Comparison of ENCODE assay signal across 20 cellular contexts in genomic region chr16:89695086-89695874, GRCh38. TPM values are rescaled to one million over a fixed set of nuclear protein-coding genes. Genes with fewer than 3 reads are reported as not detected.
A peak's percentile ranks its signal among the peaks of the same experiment; 100 is the strongest.
DNase-seq lines count a peak whose midpoint lies in the region; ATAC-seq and TF ChIP-seq lines count a peak whose summit lies in the region.
"Had no signal": no experiment of that assay in that cellular context is flagged by ENCODE, and none has a peak within 500 bp of the region (broad histone marks: within the 10 kb centered on the region; RNA-seq: fewer than 3 reads in every experiment).

No MANE protein-coding gene starts in this region.

- peaks cover 3% of the 10 kb centered on the region; the same call in 1 of the 3 replicates for H3K4me1 Mint-ChIP-seq in GM23338

- intact Hi-C loops in Panc1 (cut with micrococcal nuclease; ENCODE audit: unreplicated experiment), result no loop called here

- 0 out of 2 replicates have a peak overlapping the region, but pooled peaks have one; percentile 55 for H3K27ac ChIP-seq in GM23338 (ENCODE audit: low read depth)
- no peak overlapping the region for H3K27ac ChIP-seq in Panc1 (ENCODE audit: low read length)
- no peak overlapping the region for H3K27ac ChIP-seq in osteoblast (ENCODE audit: low read depth, low read length)
- H3K27ac ChIP-seq: epithelial cell of prostate, gastroesophageal sphincter, SK-N-MC, thyroid gland had no signal

- H3K4me3 ChIP-seq in GM23338, result no peak overlapping the region
- no peak overlapping the region for H3K4me3 ChIP-seq in Panc1 (ENCODE audit: low read depth in 2 of 2, low read length in 2 of 2)
- no peak overlapping the region for H3K4me3 ChIP-seq in osteoblast (ENCODE audit: insufficient read depth, low read length)
- H3K4me3 ChIP-seq: gastroesophageal sphincter, SK-N-MC, thyroid gland had no signal

- TF ChIP-seq CTCF in GM23338 (conservative IDR thresholded peaks at IDR 0.05; ENCODE audit: low read depth in 2 of 2), result no peak
- TF ChIP-seq CTCF in Panc1 (IDR thresholded peaks at IDR 0.05), result no peak
- no peak for TF ChIP-seq CTCF in osteoblast (IDR thresholded peaks at IDR 0.05; ENCODE audit: extremely low read depth, low read depth, low read length)

- peaks cover 4% of the 10 kb centered on the region for H4K20me1 ChIP-seq in GM23338 (replicated peaks; ENCODE audit: insufficient read depth)
- H4K20me1 ChIP-seq in osteoblast (ENCODE audit: insufficient read depth, low read length), result peaks cover 17% of the 10 kb centered on the region

- no peak overlapping the region for H3K4me3 Mint-ChIP-seq in GM23338
- H3K4me3 Mint-ChIP-seq: CD14-positive monocyte; naive thymus-derived CD4-positive, alpha-beta T cell had no signal

- TF ChIP-seq POLR2A in erythroblast (IDR thresholded peaks at IDR 0.05; ENCODE audit: low read length), result peak; percentile 24

- H3K9me3 ChIP-seq in Panc1 (ENCODE audit: control insufficient read depth, insufficient read depth, low read depth, low read length) (no peaks in the 10 kb centered on the region), osteoblast (ENCODE audit: low read depth, low read length) (no peaks in the 10 kb centered on the region)
- H3K9me3 ChIP-seq: gastroesophageal sphincter, thyroid gland had no signal

- H3K36me3 ChIP-seq in GM23338 (ENCODE audit: insufficient read depth) (0 out of 2 replicates have a peak, but pooled peaks cover 2% of the 10 kb centered on the region), Panc1 (ENCODE audit: control insufficient read depth, insufficient read depth, low read length) (no peaks in the 10 kb centered on the region), osteoblast (ENCODE audit: insufficient read depth, low read length) (peaks cover 30% of the 10 kb centered on the region)

- peaks cover 9% of the 10 kb centered on the region; the same call in 1 of the 2 replicates for H3F3A ChIP-seq in GM23338 (replicated peaks; ENCODE audit: low read depth)

- POLR2A ChIA-PET in Panc1 (lab: Charles Lee), result interaction anchor here (0.5 kb wide), 1 partner anchor 1220 kb away, joined by 3 read pairs; no protein-coding TSS in a partner anchor

- no peak overlapping the region for H3K27ac Mint-ChIP-seq in GM23338

- peaks cover 7% of the 10 kb centered on the region; the same call in 1 of the 2 replicates for H3K4me1 ChIP-seq in GM23338 (ENCODE audit: insufficient read depth)
- H3K4me1 ChIP-seq in Panc1 (ENCODE audit: control insufficient read depth, insufficient read depth, low read length), result no peaks in the 10 kb centered on the region; the same call in 1 of the 2 replicates
- peaks cover 2% of the 10 kb centered on the region for H3K4me1 ChIP-seq in osteoblast (ENCODE audit: insufficient read depth, low read length)

- no peak overlapping the region for H3K4me2 ChIP-seq in GM23338
- no peak overlapping the region for H3K4me2 ChIP-seq in osteoblast (ENCODE audit: insufficient read depth, low read length)

- DNase-seq in GM23338 (ENCODE audit: low spot score), result no peak
- no peak for DNase-seq in Panc1 (ENCODE audit: low read depth, low spot score)
- DNase-seq in erythroblast (lab: John Stamatoyannopoulos, UW), result no peak
- DNase-seq in osteoblast (ENCODE audit: insufficient read length, low spot score, missing footprints), result peak; percentile 90
- no peak for DNase-seq in DMS79 treated with DMSO at 0.1 percent for 48 hours (lab: John Stamatoyannopoulos, UW)
- no peak for DNase-seq in effector CD4-positive, alpha-beta T cell
- no peak for DNase-seq in EL
- DNase-seq: activated CD4-positive, alpha-beta T cell treated with anti-CD3 and anti-CD28 coated beads for 4 hours; activated CD8-positive, alpha-beta memory T cell treated with anti-CD3 and anti-CD28 coated beads, Interleukin-2, amount 50 U/mL, for 48 hours; activated naive CD4-positive, alpha-beta T cell treated with Interleukin-2 at 50 U/mL for 16 hours; DND-41; naive thymus-derived CD4-positive, alpha-beta T cell; NCI-H2081 treated with DMSO at 0.1 percent for 48 hours; NCI-H524; stimulated activated CD4-positive, alpha-beta T cell treated with anti-CD3 and anti-CD28 coated beads, Interleukin-12 subunit alpha, Interleukin-12 subunit beta, amount 100 ng/mL, for 4 hours; thyroid gland had no signal

- H3K79me2 ChIP-seq in GM23338 (replicated peaks; ENCODE audit: insufficient read depth) (no peaks in the 10 kb centered on the region), osteoblast (ENCODE audit: insufficient read depth, low read length) (peaks cover 2% of the 10 kb centered on the region)

- no peaks in the 10 kb centered on the region for H3K9me3 Mint-ChIP-seq in GM23338
- H3K9me3 Mint-ChIP-seq: CD14-positive monocyte; naive thymus-derived CD4-positive, alpha-beta T cell had no signal

- in situ Hi-C loops in Panc1 (cut with HindIII; ENCODE audit: low pct_unique_long_range_greater_than_20kb, low sequenced_read_pairs), result no loop called here

- peaks cover 40% of the 10 kb centered on the region for H3K36me3 Mint-ChIP-seq in GM23338 (ENCODE audit: low read depth)

- ATAC-seq in GM23338 (no peak), Panc1 (peak; percentile 15)
- ATAC-seq: gastroesophageal sphincter; naive thymus-derived CD4-positive, alpha-beta T cell had no signal

- H3K27me3 ChIP-seq in GM23338 (ENCODE audit: insufficient read depth), result no peaks in the 10 kb centered on the region
- no peaks in the 10 kb centered on the region for H3K27me3 ChIP-seq in Panc1 (ENCODE audit: control insufficient read depth, insufficient read depth, low read length)
- H3K27me3 ChIP-seq in osteoblast (ENCODE audit: insufficient read depth, low read length), result no peaks in the 10 kb centered on the region
- H3K27me3 ChIP-seq: gastroesophageal sphincter, thyroid gland had no signal

- no peak overlapping the region for H2AFZ ChIP-seq in GM23338
- no peak overlapping the region for H2AFZ ChIP-seq in osteoblast (ENCODE audit: low read length)

- H3K9me2 ChIP-seq in GM23338 (ENCODE audit: insufficient read depth), result no peaks in the 10 kb centered on the region

- BruUV-seq in Panc1 (replicated peaks; lab: Mats Ljungman, UMichigan), result no TSS peak

- peaks cover 24% of the 10 kb centered on the region for H3K27me3 Mint-ChIP-seq in GM23338 (ENCODE audit: insufficient read depth, low read depth, poor library complexity)
- H3K27me3 Mint-ChIP-seq: naive thymus-derived CD4-positive, alpha-beta T cell had no signal

- CTCF ChIA-PET in Panc1 (lab: Charles Lee), result interaction anchor here (0.7 kb wide), 1 partner anchor 51 kb away, joined by 3 read pairs; no protein-coding TSS in a partner anchor

TF ChIP-seq in GM23338, 12 proteins besides CTCF, POLR2A, EP300 and RAD21 (continues in another document):
- TF ChIP-seq POLR2AphosphoS5 (IDR thresholded peaks at IDR 0.05; ENCODE audit: low read depth), result peak; percentile 6; the same call in 1 of the 2 replicates
- TF ChIP-seq ZNF114 (CRISPR knock-in tag; IDR thresholded peaks at IDR 0.05), result no peak
- no peak for TF ChIP-seq CREB1 (CRISPR knock-in tag; IDR thresholded peaks at IDR 0.05; ENCODE audit: low read depth)
- TF ChIP-seq JUNB (IDR thresholded peaks at IDR 0.05; ENCODE audit: unreplicated experiment), result no peak

RNA-seq across cellular contexts. Expression of gene SPATA2L, which starts 6.2 kb away (rescaled TPM):
- total RNA-seq in GM23338 (2014; rRNA removed; shearing (Covaris generic)), result 23.4 and 26.2 TPM in 2 replicates
- 6.9 and 11.1 TPM in 2 replicates for polyA plus RNA-seq in GM23338 (2016; fragmentation: Nextera tagmentation; extraction: Ambion mirVana)
- total RNA-seq in Panc1 (2021; ENCODE audit: unreplicated experiment) (12.7 TPM), osteoblast (12.1 and 14.8 TPM in 2 replicates)
- polyA plus RNA-seq in Panc1 (2012; ENCODE audit: insufficient read length), result 16.0 TPM

RNA-seq across cellular contexts. Expression of gene CDK10, which starts 8.8 kb away (rescaled TPM):
- total RNA-seq in GM23338 (2014; rRNA removed; shearing (Covaris generic)), result 53.2 and 64.6 TPM in 2 replicates
- 79.0 and 88.0 TPM in 2 replicates for polyA plus RNA-seq in GM23338 (2016; fragmentation: Nextera tagmentation; extraction: Ambion mirVana)
- total RNA-seq in Panc1 (2021; ENCODE audit: unreplicated experiment) (52.6 TPM), osteoblast (24.8 and 37.6 TPM in 2 replicates)
- polyA plus RNA-seq in Panc1 (2012; ENCODE audit: insufficient read length), result 54.0 TPM

RNA-seq across cellular contexts. Expression of gene VPS9D1, which starts 25.4 kb away (rescaled TPM):
- 1.8 and 2.1 TPM in 2 replicates for total RNA-seq in GM23338 (2014; rRNA removed; shearing (Covaris generic))
- 2.0 and 2.2 TPM in 2 replicates for polyA plus RNA-seq in GM23338 (2016; fragmentation: Nextera tagmentation; extraction: Ambion mirVana)
- total RNA-seq in Panc1 (2021; ENCODE audit: unreplicated experiment) (6.3 TPM), osteoblast (13.3 and 14.5 TPM in 2 replicates)
- 8.7 TPM for polyA plus RNA-seq in Panc1 (2012; ENCODE audit: insufficient read length)

RNA-seq across cellular contexts. Expression of gene ZNF276, which starts 26.1 kb away (rescaled TPM):
- 12.7 and 15.6 TPM in 2 replicates for total RNA-seq in GM23338 (2014; rRNA removed; shearing (Covaris generic))
- polyA plus RNA-seq in GM23338 (2016; fragmentation: Nextera tagmentation; extraction: Ambion mirVana), result 3.4 and 4.3 TPM in 2 replicates
- total RNA-seq in Panc1 (2021; ENCODE audit: unreplicated experiment) (19.9 TPM), osteoblast (11.5 and 12.3 TPM in 2 replicates)
- polyA plus RNA-seq in Panc1 (2012; ENCODE audit: insufficient read length), result 23.2 TPM

RNA-seq across cellular contexts. Expression of gene SPATA33, which starts 37.6 kb away (rescaled TPM):
- total RNA-seq in GM23338 (2014; rRNA removed; shearing (Covaris generic)), result 5.8 and 6.6 TPM in 2 replicates
- polyA plus RNA-seq in GM23338 (2016; fragmentation: Nextera tagmentation; extraction: Ambion mirVana), result 13.9 and 17.4 TPM in 2 replicates
- total RNA-seq in Panc1 (2021; ENCODE audit: unreplicated experiment), result 18.3 TPM
- polyA plus RNA-seq in Panc1 (2012; ENCODE audit: insufficient read length), result 12.4 TPM
- total RNA-seq in osteoblast, result 3.2 and 3.3 TPM in 2 replicates
